Comparison of ENCODE assay signal across 8 cellular contexts in the genomic region with DNA sequence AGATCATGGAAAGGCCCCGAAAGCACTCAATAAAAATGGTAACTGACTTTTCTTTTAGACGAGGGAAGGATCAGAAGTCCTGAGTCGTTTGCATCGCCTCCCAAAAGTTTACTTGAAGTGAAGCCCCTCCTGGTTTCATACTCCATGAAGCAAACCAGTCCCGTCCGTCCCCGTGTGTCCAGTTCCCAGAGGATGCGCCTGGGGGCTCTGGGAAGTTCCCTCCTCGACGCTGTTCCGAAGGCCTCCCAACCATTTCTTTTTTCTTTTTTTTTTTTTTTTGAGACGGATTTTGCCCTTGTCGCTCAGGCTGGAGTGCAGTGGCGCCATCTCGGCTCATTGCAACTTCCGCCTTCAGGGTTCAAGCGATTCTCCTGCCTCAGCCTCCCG.
DNase-seq lines count a peak whose midpoint lies in the region; ATAC-seq and TF ChIP-seq lines count a peak whose summit lies in the region.

No MANE protein-coding gene starts in this region.

- H3K27ac ChIP-seq in HUES6 (ENCODE audit: low read depth, low read length): peak overlapping the region; percentile 63; the same call in 1 of the 2 replicates

- no peak for TF ChIP-seq POLR2A in erythroblast (IDR thresholded peaks at IDR 0.05; ENCODE audit: low read length)

- no peak for DNase-seq in activated naive CD8-positive, alpha-beta T cell treated with anti-CD3 and anti-CD28 coated beads, Interleukin-2, amount 50 U/mL, for 24 hours
- DNase-seq in DMS 273 treated with DMSO at 0.1 percent for 48 hours (lab: John Stamatoyannopoulos, UW) (no peak), GM10266 (ENCODE audit: extremely low spot score) (no peak), erythroblast (lab: John Stamatoyannopoulos, UW) (no peak)

- TF ChIP-seq CTCF in GM10266 (IDR thresholded peaks at IDR 0.05; ENCODE audit: control insufficient read depth, insufficient read depth, low read depth, missing control alignments): no peak

- H3K4me1 Mint-ChIP-seq in activated naive CD8-positive, alpha-beta T cell treated with anti-CD3 and anti-CD28 coated beads, Interleukin-2, amount 50 U/mL, for 24 hours: peaks cover 15% of the 10 kb centered on the region
- H3K4me1 Mint-ChIP-seq in stimulated activated memory B cell treated with anti-CD40 and anti-IgM and Interleukin-4, amounts not matched to agents 10 μg/mL and 1 μg/mL and 100 μg/mL, for 72 hours: peaks cover 14% of the 10 kb centered on the region

- H3K27ac Mint-ChIP-seq in activated naive CD8-positive, alpha-beta T cell treated with anti-CD3 and anti-CD28 coated beads, Interleukin-2, amount 50 U/mL, for 24 hours: peak overlapping the region; percentile 89
- peak overlapping the region; percentile 89 for H3K27ac Mint-ChIP-seq in stimulated activated memory B cell treated with anti-CD40 and anti-IgM and Interleukin-4, amounts not matched to agents 10 μg/mL and 1 μg/mL and 100 μg/mL, for 72 hours

- peak overlapping the region; percentile 88 for H3K9ac ChIP-seq in HUES6 (ENCODE audit: low read length)

- H3K36me3 Mint-ChIP-seq in activated naive CD8-positive, alpha-beta T cell treated with anti-CD3 and anti-CD28 coated beads, Interleukin-2, amount 50 U/mL, for 24 hours (ENCODE audit: low read depth): peaks cover 18% of the 10 kb centered on the region
- H3K36me3 Mint-ChIP-seq in stimulated activated memory B cell treated with anti-CD40 and anti-IgM and Interleukin-4, amounts not matched to agents 10 μg/mL and 1 μg/mL and 100 μg/mL, for 72 hours: peaks cover 16% of the 10 kb centered on the region

- no peak for ATAC-seq in activated naive CD8-positive, alpha-beta T cell treated with anti-CD3 and anti-CD28 coated beads, Interleukin-2, amount 50 U/mL, for 24 hours
- no peak for ATAC-seq in stimulated activated memory B cell treated with anti-CD40 and anti-IgM and Interleukin-4, amounts not matched to agents 10 μg/mL and 1 μg/mL and 100 μg/mL, for 72 hours
- ATAC-seq in GM19463 (IDR thresholded peaks at IDR 0.05; ENCODE audit: unreplicated experiment): no peak

- no peaks in the 10 kb centered on the region for H3K9me3 ChIP-seq in HUES6 (ENCODE audit: control insufficient read depth, insufficient read depth, low read depth, low read length)
- no peaks in the 10 kb centered on the region for H3K9me3 ChIP-seq in iPS-18c (ENCODE audit: control insufficient read depth, insufficient read depth, low read length)

- H3K4me1 ChIP-seq in HUES6 (ENCODE audit: control insufficient read depth, insufficient read depth, low read length): 0 out of 2 replicates have a peak, but pooled peaks cover 3% of the 10 kb centered on the region

- H3K9me3 Mint-ChIP-seq in activated naive CD8-positive, alpha-beta T cell treated with anti-CD3 and anti-CD28 coated beads, Interleukin-2, amount 50 U/mL, for 24 hours: no peaks in the 10 kb centered on the region
- no peaks in the 10 kb centered on the region for H3K9me3 Mint-ChIP-seq in stimulated activated memory B cell treated with anti-CD40 and anti-IgM and Interleukin-4, amounts not matched to agents 10 μg/mL and 1 μg/mL and 100 μg/mL, for 72 hours

- H3K4me3 ChIP-seq in HUES6 (ENCODE audit: low read depth, low read length) (peak overlapping the region; percentile 75), iPS-18c (ENCODE audit: insufficient read depth, low read depth, low read length) (peak overlapping the region; percentile 69)

- H3K27me3 ChIP-seq in HUES6 (ENCODE audit: control insufficient read depth, insufficient read depth, low read length): no peaks in the 10 kb centered on the region

- H3K4me3 Mint-ChIP-seq in activated naive CD8-positive, alpha-beta T cell treated with anti-CD3 and anti-CD28 coated beads, Interleukin-2, amount 50 U/mL, for 24 hours: peak overlapping the region; percentile 82
- H3K4me3 Mint-ChIP-seq in stimulated activated memory B cell treated with anti-CD40 and anti-IgM and Interleukin-4, amounts not matched to agents 10 μg/mL and 1 μg/mL and 100 μg/mL, for 72 hours: peak overlapping the region; percentile 80

- H3K27me3 Mint-ChIP-seq in activated naive CD8-positive, alpha-beta T cell treated with anti-CD3 and anti-CD28 coated beads, Interleukin-2, amount 50 U/mL, for 24 hours: peaks cover 2% of the 10 kb centered on the region
- H3K27me3 Mint-ChIP-seq in stimulated activated memory B cell treated with anti-CD40 and anti-IgM and Interleukin-4, amounts not matched to agents 10 μg/mL and 1 μg/mL and 100 μg/mL, for 72 hours: no peaks in the 10 kb centered on the region

- H3K36me3 ChIP-seq in HUES6 (ENCODE audit: control insufficient read depth, insufficient read depth, low read length): peaks cover 18% of the 10 kb centered on the region
